ENCODE assay signal across 8 cellular contexts in the genomic region with DNA sequence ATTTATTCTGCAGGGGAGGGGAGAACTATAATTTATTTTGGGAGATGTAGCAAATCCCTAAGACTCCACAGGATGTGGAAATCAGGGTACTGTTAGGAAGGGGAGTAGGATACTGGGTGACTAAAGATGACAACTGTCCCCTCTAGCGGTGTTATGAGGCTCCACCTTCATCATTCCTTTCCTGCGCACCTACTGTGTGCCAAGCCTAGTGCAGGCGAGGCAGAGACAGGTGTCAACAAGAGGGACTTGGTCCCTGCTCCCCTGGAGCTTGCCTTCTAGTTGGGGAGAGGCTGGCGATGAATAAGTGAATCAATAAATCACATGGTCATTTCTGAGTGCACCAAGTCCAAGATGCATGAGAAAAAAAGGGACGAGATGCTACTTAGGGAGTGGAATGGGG.
"Had no signal": no experiment of that assay in that cellular context is flagged by ENCODE, and none has a peak within 500 bp of the region (broad histone marks: within the 10 kb centered on the region; RNA-seq: fewer than 3 reads in every experiment).

No MANE protein-coding gene starts in this region.

- H3K4me2 ChIP-seq: GM23338 had no signal

- H2AFZ ChIP-seq: GM23338 had no signal

- DNase-seq: H9, HCEC 1CT, HFFc6, KG1 had no signal

- FAIRE-seq: H1, H54, HTR-8/SVneo had no signal

- ATAC-seq: GM23338 had no signal

- H3K4me3 ChIP-seq: GM23338 had no signal
